Comparison of ENCODE assay signal across 13 cellular contexts in the genomic region with DNA sequence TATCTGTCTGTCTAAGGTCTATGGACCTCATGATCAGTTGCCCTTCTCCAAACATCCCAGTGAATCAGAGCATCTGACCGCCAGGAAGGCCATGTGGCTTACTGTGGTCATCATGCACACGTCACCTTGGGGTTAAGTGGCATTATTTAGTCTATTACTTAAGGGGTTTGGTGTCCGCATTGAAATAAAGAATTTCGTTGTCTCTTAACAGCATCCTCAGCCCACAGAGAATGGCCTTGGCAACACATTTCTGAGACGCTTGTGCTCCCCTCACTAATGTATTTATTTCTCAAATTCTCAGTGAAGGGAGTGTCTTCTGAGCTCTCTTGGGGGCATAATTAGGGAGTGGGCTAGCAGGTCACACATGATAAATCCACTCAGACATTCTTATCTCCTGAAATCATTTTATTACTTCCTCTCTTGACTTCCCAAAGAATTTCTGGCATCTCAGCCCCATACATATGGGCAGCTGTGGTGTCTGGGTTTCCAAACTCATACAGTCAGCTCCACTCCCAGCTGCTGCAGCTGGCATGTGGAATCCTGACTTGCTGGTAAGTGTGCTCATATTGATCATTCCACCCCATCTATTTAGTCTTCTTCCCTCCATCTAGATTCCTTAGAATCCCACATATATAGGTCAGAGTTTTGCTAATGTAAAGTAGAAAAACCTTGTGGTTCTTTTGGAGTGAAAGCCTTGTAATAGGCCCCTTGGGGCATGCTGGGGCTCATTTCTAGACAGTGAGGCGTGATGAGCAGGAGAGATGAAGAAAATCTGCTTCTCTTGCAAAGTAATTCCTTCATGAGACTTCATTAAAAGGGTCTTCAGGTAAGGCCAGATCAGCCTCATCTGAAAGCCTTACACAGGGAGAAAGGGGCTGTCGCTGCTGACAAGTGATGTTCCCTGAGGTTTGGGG.
DNase-seq lines count a peak whose midpoint lies in the region; ATAC-seq and TF ChIP-seq lines count a peak whose summit lies in the region.
"Had no signal": no experiment of that assay in that cellular context is flagged by ENCODE, and none has a peak within 500 bp of the region (broad histone marks: within the 10 kb centered on the region; RNA-seq: fewer than 3 reads in every experiment).

No MANE protein-coding gene starts in this region.

- H3K36me3 ChIP-seq in HUES48 (ENCODE audit: control insufficient read depth, insufficient read depth, low read length): no peaks in the 10 kb centered on the region
- H3K36me3 ChIP-seq: cardiac muscle cell had no signal

- DNase-seq in AG09309 (ENCODE audit: low read depth): peak; percentile 97
- DNase-seq in astrocyte of the spinal cord (ENCODE audit: low read depth, low spot score): peak; percentile 97
- peak; percentile 100 for DNase-seq in kidney glomerular epithelial cell (lab: John Stamatoyannopoulos, UW)
- no peak for DNase-seq in head of caudate nucleus
- DNase-seq in activated T-cell treated with anti-CD3 and anti-CD28 coated beads for 4 hours: no peak
- DNase-seq in SHP77 (lab: John Stamatoyannopoulos, UW): no peak
- DNase-seq: activated CD8-positive, alpha-beta memory T cell treated with anti-CD3 and anti-CD28 coated beads, Interleukin-2, amount 50 U/mL, for 48 hours; mucosa of descending colon; NCI-H774; T-helper 17 cell had no signal

- no peak overlapping the region for H3K9ac ChIP-seq in HUES48 (ENCODE audit: low read depth, low read length)

- H3K9me3 ChIP-seq in HUES48 (ENCODE audit: control insufficient read depth, insufficient read depth, low read length): no peaks in the 10 kb centered on the region
- H3K9me3 ChIP-seq: mucosa of descending colon had no signal

- intact Hi-C loops in head of caudate nucleus (cut with DNase I): no loop called here

- peaks cover 9% of the 10 kb centered on the region for H3K4me1 ChIP-seq in HUES48 (ENCODE audit: control insufficient read depth, insufficient read depth, low read length)

- no peak for ATAC-seq in GM18867 (IDR thresholded peaks at IDR 0.05; ENCODE audit: unreplicated experiment)
- ATAC-seq: mucosa of descending colon, T-helper 17 cell had no signal

- no peaks in the 10 kb centered on the region for H3K27me3 ChIP-seq in HUES48 (ENCODE audit: control insufficient read depth, insufficient read depth, low read length)
- H3K27me3 ChIP-seq: cardiac muscle cell had no signal

- TF ChIP-seq CTCF in AG09309 (IDR thresholded peaks at IDR 0.05; ENCODE audit: control insufficient read depth, insufficient read depth, low read depth, low read length, missing control alignments): no peak
- no peak for TF ChIP-seq CTCF in astrocyte of the spinal cord (IDR thresholded peaks at IDR 0.05; ENCODE audit: low read depth, low read length)

- in situ Hi-C loops in astrocyte of the spinal cord (cut with HindIII; ENCODE audit: low sequenced_read_pairs): no loop called here

- peak overlapping the region; percentile 20 for H3K27ac ChIP-seq in HUES48 (ENCODE audit: low read depth, low read length)
- H3K27ac ChIP-seq: cardiac muscle cell had no signal

- H3K4me3 ChIP-seq in AG09309 (ENCODE audit: control insufficient read depth, low read depth, low read length) (no peak overlapping the region), HUES48 (ENCODE audit: low read depth, low read length) (no peak overlapping the region), astrocyte of the spinal cord (ENCODE audit: low read depth, low read length) (no peak overlapping the region)
- H3K4me3 ChIP-seq: cardiac muscle cell, mucosa of descending colon had no signal

Comparison
In these comparisons a context has a peak if more than half of its experiments do, and no peak if none do; other contexts are left out.
1. DNase-seq: peak in AG09309 (single experiment), astrocyte of the spinal cord (single experiment) and kidney glomerular epithelial cell (single experiment); none in head of caudate nucleus (0 of 42), activated T-cell treated with anti-CD3 and anti-CD28 coated beads for 4 hours (single experiment) and SHP77 (0 of 2).